Comparison of ENCODE assay signal across 23 cellular contexts in genomic region chr11:24132471-24132870, GRCh38.
"Had no signal": no experiment of that assay in that cellular context is flagged by ENCODE, and none has a peak within 500 bp of the region (broad histone marks: within the 10 kb centered on the region; RNA-seq: fewer than 3 reads in every experiment).

No MANE protein-coding gene starts in this region.

- H3K27ac ChIP-seq: adrenal gland, ascending aorta, brain microvascular endothelial cell, epithelial cell of prostate, esophagus squamous epithelium, heart right ventricle, left ventricle myocardium inferior, skin epidermis, testis had no signal

- H3K4me1 ChIP-seq: adrenal gland, ascending aorta, esophagus squamous epithelium, heart right ventricle, left ventricle myocardium inferior, testis had no signal

- H3K4me3 ChIP-seq: adrenal gland, ascending aorta, esophagus squamous epithelium, heart right ventricle, left ventricle myocardium inferior, skin epidermis, testis had no signal

- H3K27me3 ChIP-seq: adrenal gland, ascending aorta, brain microvascular endothelial cell, esophagus squamous epithelium, heart right ventricle, testis had no signal

- H3K36me3 ChIP-seq: adrenal gland, ascending aorta, brain microvascular endothelial cell, esophagus squamous epithelium, heart right ventricle, left ventricle myocardium inferior had no signal

- ATAC-seq: activated CD4-positive, alpha-beta T cell treated with anti-CD3 and anti-CD28 coated beads for 36 hours; heart right ventricle; sciatic nerve; stimulated activated naive CD8-positive, alpha-beta T cell treated with anti-CD3 and anti-CD28 coated beads, Interleukin-15, Interleukin-2, amounts not matched to agents 100 U/mL and 50 U/mL, for 24 hours had no signal

- H3K9me3 ChIP-seq: ascending aorta, esophagus squamous epithelium, heart right ventricle, left ventricle myocardium inferior, testis had no signal

- DNase-seq: activated CD4-positive, alpha-beta T cell treated with anti-CD3 and anti-CD28 coated beads for 36 hours; activated CD4-positive, alpha-beta T cell treated with anti-CD3 and anti-CD28 coated beads, Interleukin-2, amount 50 U/mL, for 4 hours; activated CD4-positive, CD25-positive, alpha-beta regulatory T cell; activated effector memory CD4-positive, alpha-beta T cell treated with anti-CD3 and anti-CD28 coated beads, Interleukin-2, amount 50 U/mL, for 16 hours; activated naive CD4-positive, alpha-beta T cell treated with anti-CD3 and anti-CD28 coated beads for 36 hours; activated naive CD8-positive, alpha-beta T cell treated with anti-CD3 and anti-CD28 coated beads for 36 hours; activated T-cell treated with anti-CD3 and anti-CD28 coated beads for 4 hours; brain microvascular endothelial cell; caudate nucleus; esophagus squamous epithelium; foreskin melanocyte; heart right ventricle; kidney glomerular epithelial cell; left ventricle myocardium inferior; stimulated activated CD4-positive, alpha-beta T cell treated with anti-CD3 and anti-CD28 coated beads, Interleukin-12 subunit alpha, Interleukin-12 subunit beta, amount 100 ng/mL, for 4 hours; stimulated activated CD4-positive, alpha-beta T cell treated with anti-CD3 and anti-CD28 coated beads, Interleukin-4, amount 100 ng/mL, for 1 hour; stimulated activated naive CD8-positive, alpha-beta T cell treated with anti-CD3 and anti-CD28 coated beads, Interleukin-15, Interleukin-2, amounts not matched to agents 100 U/mL and 50 U/mL, for 24 hours; testis had no signal
